Comparison of ENCODE assay signal across 29 cellular contexts in genomic region chr7:100441641-100442535, GRCh38. TPM values are rescaled to one million over a fixed set of nuclear protein-coding genes. Genes with fewer than 3 reads are reported as not detected.
DNase-seq lines count a peak whose midpoint lies in the region; ATAC-seq, FAIRE-seq and TF ChIP-seq lines count a peak whose summit lies in the region.
"Had no signal": no experiment of that assay in that cellular context is flagged by ENCODE, and none has a peak within 500 bp of the region (broad histone marks: within the 10 kb centered on the region; RNA-seq: fewer than 3 reads in every experiment).

No MANE protein-coding gene starts in this region.

- H3K27ac Mint-ChIP-seq in nephron progenitor cell (peak overlapping the region; percentile 36), type B pancreatic cell (peak overlapping the region; percentile 39)

- TF ChIP-seq EP300 in K562 (IDR thresholded peaks at IDR 0.05; ENCODE audit: low read length): no peak

- H3K9ac ChIP-seq in K562 (ENCODE audit: insufficient read depth in 1 of 2, low read depth in 2 of 2, low read length in 2 of 2): peak overlapping the region in 1 of 2 experiments; percentile 49; a peak in 1 of 4 replicates
- H3K9ac ChIP-seq: SK-N-SH had no signal

- FAIRE-seq in K562 (lab: Jason Lieb, UNC): no peak
- FAIRE-seq: GM18507, pancreas, urothelium cell line had no signal

- intact Hi-C loops in Right ventricle myocardium superior (cut with DNase I): no loop called here
- intact Hi-C loops in Right ventricle myocardium inferior (cut with DNase I): no loop called here
- intact Hi-C loops in K562 (cut with micrococcal nuclease): no loop called here

- TF ChIP-seq RAD21 in K562 (CRISPR knock-in tag; conservative IDR thresholded peaks at IDR 0.05 in 1 of 2, IDR thresholded peaks at IDR 0.05 in 1 of 2): no peak

- H3K4me1 Mint-ChIP-seq in nephron progenitor cell (peaks cover 29% of the 10 kb centered on the region), type B pancreatic cell (ENCODE audit: unreplicated experiment) (peaks cover 9% of the 10 kb centered on the region)

- H3K27me3 ChIP-seq in K562 (ENCODE audit: control insufficient read depth in 2 of 2, insufficient read depth in 2 of 2, low read length in 2 of 2): no peaks in the 10 kb centered on the region
- H3K27me3 ChIP-seq: dorsolateral prefrontal cortex, pancreas, suprapubic skin had no signal

- H3K36me3 Mint-ChIP-seq in nephron progenitor cell (ENCODE audit: low read depth) (no peaks in the 10 kb centered on the region), type B pancreatic cell (no peaks in the 10 kb centered on the region)
- H3K36me3 Mint-ChIP-seq: naive thymus-derived CD8-positive, alpha-beta T cell had no signal

- H4K20me1 ChIP-seq in K562 (replicated peaks; ENCODE audit: control insufficient read depth, insufficient read depth, low read length): no peaks in the 10 kb centered on the region

- no peaks in the 10 kb centered on the region for H3K9me1 ChIP-seq in K562 (ENCODE audit: control insufficient read depth, insufficient read depth, low read length)

- H3K4me1 ChIP-seq in K562 (replicated peaks in 1 of 2; ENCODE audit: control insufficient read depth in 2 of 2, insufficient read depth in 2 of 2, low read length in 2 of 2): peaks cover 48 to 68% of the 10 kb centered on the region in 2 experiments
- H3K4me1 ChIP-seq: HAP-1, pancreas had no signal

- H3K27ac ChIP-seq in K562 (ENCODE audit: extremely low read depth, low read depth, low read length): peak overlapping the region; percentile 27; the same call in 1 of the 3 replicates
- H3K27ac ChIP-seq: left ventricle myocardium inferior, pancreas, suprapubic skin had no signal

- no peak overlapping the region for H3K4me3 ChIP-seq in K562
- H3K4me3 ChIP-seq: dorsolateral prefrontal cortex, HAP-1, left ventricle myocardium inferior, pancreas, suprapubic skin had no signal

- peaks cover 3% of the 10 kb centered on the region for H3K27me3 Mint-ChIP-seq in nephron progenitor cell (ENCODE audit: low read depth, poor library complexity)
- H3K27me3 Mint-ChIP-seq in type B pancreatic cell: no peaks in the 10 kb centered on the region
- H3K27me3 Mint-ChIP-seq: central memory CD8-positive, alpha-beta T cell; naive thymus-derived CD8-positive, alpha-beta T cell had no signal

- H3K9me3 Mint-ChIP-seq in nephron progenitor cell: no peaks in the 10 kb centered on the region
- no peaks in the 10 kb centered on the region for H3K9me3 Mint-ChIP-seq in type B pancreatic cell
- H3K9me3 Mint-ChIP-seq: central memory CD8-positive, alpha-beta T cell; naive thymus-derived CD8-positive, alpha-beta T cell; T-helper 1 cell treated with Interleukin-12 subunit alpha and Interleukin-12 subunit beta and Interleukin-4 antibody, amounts not matched to agents 30 μg/mL and 1 μg/mL, for 36 hours had no signal

- no peaks in the 10 kb centered on the region for H3K9me3 ChIP-seq in K562 (replicated peaks; ENCODE audit: control insufficient read depth, insufficient read depth, low read depth, low read length)
- H3K9me3 ChIP-seq: HAP-1, left ventricle myocardium inferior, pancreas, SK-N-SH, suprapubic skin had no signal

- DNase-seq in Right ventricle myocardium superior (peak; percentile 17), Right ventricle myocardium inferior (ENCODE audit: missing footprints) (no peak), K562 (ENCODE audit: extremely low read depth in 1 of 4, low spot score in 3 of 4) (no peak), nephron progenitor cell (no peak), type B pancreatic cell (ENCODE audit: extremely low spot score, unreplicated experiment) (no peak), NCI-H146 treated with DMSO at 0.1 percent for 48 hours (lab: John Stamatoyannopoulos, UW; ENCODE audit: unreplicated experiment) (no peak)
- no peak for DNase-seq in effector CD4-positive, alpha-beta T cell
- DNase-seq: activated CD4-positive, alpha-beta T cell treated with anti-CD3 and anti-CD28 coated beads for 48 hours; C1 segment of cervical spinal cord; Calu3; left ventricle myocardium inferior; midbrain; naive thymus-derived CD8-positive, alpha-beta T cell; NCI-H1105; NCI-H1930; NCI-H2227 treated with DMSO at 0.1 percent for 48 hours; NCI-H774; right cardiac atrium; SK-N-SH; stimulated activated naive CD4-positive, alpha-beta T cell had no signal

- 78% methylated on average over 11 of the region's 11 CpGs for WGBS in K562 (ENCODE audit: insufficient coverage, low coverage, missing lambda C conversion rate)

- CTCF ChIA-PET in K562 (lab: Yijun Ruan, JAX; ENCODE audit: low intra/inter-chr PET ratio): no interaction called here

- in situ Hi-C loops in K562 (cut with MboI): no loop called here

- POLR2A ChIA-PET in K562 (lab: Yijun Ruan, JAX): interaction anchor here (0.6 to 1.3 kb wide), 4 partner anchors 11 to 44 kb away, joined by 3 read pairs; partner anchors contain the start of gene MEPCE

- ATAC-seq in Right ventricle myocardium superior (ENCODE audit: poor library complexity) (no peak), Right ventricle myocardium inferior (no peak), K562 (no peak), GM19324 (IDR thresholded peaks at IDR 0.05; ENCODE audit: low FRiP score, unreplicated experiment) (no peak)
- ATAC-seq: naive thymus-derived CD8-positive, alpha-beta T cell; pancreas; right cardiac atrium had no signal

- peaks cover 2% of the 10 kb centered on the region; the same call in 1 of the 3 replicates for H3K79me2 ChIP-seq in K562 (ENCODE audit: control insufficient read depth, insufficient read depth, low read length)

- TF ChIP-seq CTCF in K562 (IDR thresholded peaks at IDR 0.05 in 2 of 3, conservative IDR thresholded peaks at IDR 0.05 in 1 of 3; ENCODE audit: insufficient read depth in 2 of 3, low read depth in 1 of 3, low read length in 3 of 3) (no peak), nephron progenitor cell (IDR thresholded peaks at IDR 0.05) (no peak), type B pancreatic cell (conservative IDR thresholded peaks at IDR 0.05) (no peak)

- H3K36me3 ChIP-seq in K562 (ENCODE audit: control insufficient read depth, insufficient read depth, low read length): no peaks in the 10 kb centered on the region
- H3K36me3 ChIP-seq: HAP-1, left ventricle myocardium inferior, pancreas, suprapubic skin had no signal

- no peak overlapping the region for H2AFZ ChIP-seq in K562 (ENCODE audit: low read depth, low read length)

- no TSS peak for BruUV-seq in K562 (replicated peaks; lab: Mats Ljungman, UMichigan)

- TF ChIP-seq POLR2A in K562 (conservative IDR thresholded peaks at IDR 0.05): no peak

- H3K4me3 Mint-ChIP-seq in nephron progenitor cell: no peak overlapping the region
- no peak overlapping the region for H3K4me3 Mint-ChIP-seq in type B pancreatic cell
- H3K4me3 Mint-ChIP-seq: central memory CD8-positive, alpha-beta T cell; naive thymus-derived CD8-positive, alpha-beta T cell; T-helper 1 cell treated with Interleukin-12 subunit alpha and Interleukin-12 subunit beta and Interleukin-4 antibody, amounts not matched to agents 30 μg/mL and 1 μg/mL, for 36 hours had no signal

- H3K4me2 ChIP-seq in K562 (ENCODE audit: insufficient read depth, low read length): no peak overlapping the region
- H3K4me2 ChIP-seq: SK-N-SH had no signal

RNA-seq across cellular contexts. Expression of gene PPP1R35, which starts 5.6 kb away (rescaled TPM):
- total RNA-seq in Right ventricle myocardium superior (10.9 TPM), Right ventricle myocardium inferior (12.4 TPM), K562 (2014; rRNA removed) (127 and 152 TPM in 2 replicates), K562 (2014; rRNA removed; fragmentation: Illumina TruSeq; extraction: Trizol) (18.9 and 25.9 TPM in 2 replicates), K562 (2015; rRNA removed; fragmentation: Illumina TruSeq; extraction: Trizol) (44.9 and 47.9 TPM in 2 replicates), K562 (2021) (124 and 135 TPM in 2 replicates), type B pancreatic cell (ENCODE audit: low replicate concordance) (31.4 and 33.8 TPM in 2 replicates)
- total RNA-seq in K562 (2011; cell fraction: chromatin; rRNA removed; ENCODE audit: low replicate concordance): 18.9 and 64.5 TPM in 2 replicates
- total RNA-seq in K562 (2011; cell fraction: nucleolus; rRNA removed): 109 and 128 TPM in 2 replicates
- 45.6 and 53.0 TPM in 2 replicates for total RNA-seq in K562 (2011; cell fraction: nucleoplasm; rRNA removed)
- polyA plus RNA-seq in K562 (2011; rRNA removed) (28.2 and 31.7 TPM in 2 replicates), K562 (2014; fragmentation: Illumina TruSeq; extraction: Trizol) (19.4 and 33.7 TPM in 2 replicates), K562 (2014; fragmentation: Nextera tagmentation; extraction: Ambion mirVana) (1 to 10 TPM; 2.9 to 5.9 TPM), K562 (2014; rRNA removed) (153 and 185 TPM in 2 replicates)
- 38.6 and 141 TPM in 2 replicates for polyA plus RNA-seq in K562 (2011; cell fraction: cytosol; rRNA removed)
- 136 and 297 TPM in 2 replicates for polyA plus RNA-seq in K562 (2011; cell fraction: nucleus; rRNA removed)
- 70.7 and 78.6 TPM in 2 replicates for polyA plus RNA-seq in K562 (2012)
- polyA minus RNA-seq in K562 (2011; rRNA and poly(A)+ RNA removed): 2.2 and 5.8 TPM in 2 replicates
- 13.8 and 18.6 TPM in 2 replicates for polyA minus RNA-seq in K562 (2011; cell fraction: cytosol; rRNA and poly(A)+ RNA removed)
- polyA minus RNA-seq in K562 (2011; cell fraction: nucleus; rRNA and poly(A)+ RNA removed): 16.7 and 26.0 TPM in 2 replicates

RNA-seq across cellular contexts. Expression of gene MEPCE, which starts 12.3 kb away (rescaled TPM):
- 22.2 TPM for total RNA-seq in Right ventricle myocardium superior
- total RNA-seq in Right ventricle myocardium inferior: 24.9 TPM
- 33.3 and 101 TPM in 2 replicates for total RNA-seq in K562 (2011; cell fraction: chromatin; rRNA removed; ENCODE audit: low replicate concordance)
- 57.9 and 76.5 TPM in 2 replicates for total RNA-seq in K562 (2011; cell fraction: nucleolus; rRNA removed)
- 40.2 and 43.9 TPM in 2 replicates for total RNA-seq in K562 (2011; cell fraction: nucleoplasm; rRNA removed)
- total RNA-seq in K562 (2014; rRNA removed): 50.6 and 65.4 TPM in 2 replicates
- 24.9 and 29.5 TPM in 2 replicates for total RNA-seq in K562 (2014; rRNA removed; fragmentation: Illumina TruSeq; extraction: Trizol)
- total RNA-seq in K562 (2015; rRNA removed; fragmentation: Illumina TruSeq; extraction: Trizol): 60.3 and 60.4 TPM in 2 replicates
- total RNA-seq in K562 (2021): 72.8 and 76.3 TPM in 2 replicates
- polyA plus RNA-seq in K562 (2011; rRNA removed): 16.1 and 16.7 TPM in 2 replicates
- 13.0 and 28.0 TPM in 2 replicates for polyA plus RNA-seq in K562 (2011; cell fraction: cytosol; rRNA removed)
- 23.6 and 47.0 TPM in 2 replicates for polyA plus RNA-seq in K562 (2011; cell fraction: nucleus; rRNA removed)
- polyA plus RNA-seq in K562 (2012): 54.7 and 58.7 TPM in 2 replicates
- polyA plus RNA-seq in K562 (2014; fragmentation: Illumina TruSeq; extraction: Trizol): 66.5 and 77.3 TPM in 2 replicates
- 10 to 100 TPM; 10.9 to 13.7 TPM for polyA plus RNA-seq in K562 (2014; fragmentation: Nextera tagmentation; extraction: Ambion mirVana)
- polyA plus RNA-seq in K562 (2014; rRNA removed): 42.7 and 44.1 TPM in 2 replicates
- 20.0 and 29.4 TPM in 2 replicates for polyA minus RNA-seq in K562 (2011; rRNA and poly(A)+ RNA removed)
- polyA minus RNA-seq in K562 (2011; cell fraction: cytosol; rRNA and poly(A)+ RNA removed): 18.7 and 24.0 TPM in 2 replicates
- polyA minus RNA-seq in K562 (2011; cell fraction: nucleus; rRNA and poly(A)+ RNA removed): 27.9 and 29.5 TPM in 2 replicates
- total RNA-seq in type B pancreatic cell (ENCODE audit: low replicate concordance): 27.5 and 36.6 TPM in 2 replicates

RNA-seq across cellular contexts. Expression of gene ZCWPW1, which starts 13.4 kb away (rescaled TPM):
- total RNA-seq in Right ventricle myocardium superior (5.4 TPM), Right ventricle myocardium inferior (4.4 TPM), K562 (2014; rRNA removed) (1.3 and 1.7 TPM in 2 replicates), K562 (2014; rRNA removed; fragmentation: Illumina TruSeq; extraction: Trizol) (0.84 and 1.8 TPM in 2 replicates), K562 (2015; rRNA removed; fragmentation: Illumina TruSeq; extraction: Trizol) (1.2 and 1.7 TPM in 2 replicates), K562 (2021) (0.86 and 0.94 TPM in 2 replicates), type B pancreatic cell (ENCODE audit: low replicate concordance) (2.2 and 2.7 TPM in 2 replicates)
- 2.4 and 3.7 TPM in 2 replicates for total RNA-seq in K562 (2011; cell fraction: chromatin; rRNA removed; ENCODE audit: low replicate concordance)
- total RNA-seq in K562 (2011; cell fraction: nucleolus; rRNA removed): 2.0 and 2.6 TPM in 2 replicates
- 1.8 and 3.5 TPM in 2 replicates for total RNA-seq in K562 (2011; cell fraction: nucleoplasm; rRNA removed)
- polyA plus RNA-seq in K562 (2011; rRNA removed) (1.5 and 1.7 TPM in 2 replicates), K562 (2014; fragmentation: Illumina TruSeq; extraction: Trizol) (0.79 and 1.4 TPM in 2 replicates), K562 (2014; fragmentation: Nextera tagmentation; extraction: Ambion mirVana) (under 1 TPM; 0.18 to 0.41 TPM), K562 (2014; rRNA removed) (0.61 and 1.6 TPM in 2 replicates)
- 0.67 and 0.81 TPM in 2 replicates for polyA plus RNA-seq in K562 (2011; cell fraction: cytosol; rRNA removed)
- 3.7 and 4.2 TPM in 2 replicates for polyA plus RNA-seq in K562 (2011; cell fraction: nucleus; rRNA removed)
- polyA plus RNA-seq in K562 (2012): 2.2 and 3.0 TPM in 2 replicates
- polyA minus RNA-seq in K562 (2011; rRNA and poly(A)+ RNA removed): 0.84 and 0.91 TPM in 2 replicates
- polyA minus RNA-seq in K562 (2011; cell fraction: cytosol; rRNA and poly(A)+ RNA removed): 0.86 and 1.5 TPM in 2 replicates
- polyA minus RNA-seq in K562 (2011; cell fraction: nucleus; rRNA and poly(A)+ RNA removed): 1.2 and 1.6 TPM in 2 replicates

RNA-seq across cellular contexts. Expression of gene SPACDR, which starts 22.2 kb away (rescaled TPM):
- total RNA-seq in Right ventricle myocardium superior (0.81 TPM), Right ventricle myocardium inferior (0.35 TPM), K562 (2014; rRNA removed) (0.14 and 0.29 TPM in 2 replicates), K562 (2014; rRNA removed; fragmentation: Illumina TruSeq; extraction: Trizol) (not detected in 2 replicates), K562 (2015; rRNA removed; fragmentation: Illumina TruSeq; extraction: Trizol) (0.29 and 0.41 TPM in 2 replicates), K562 (2021) (0.55 and 1.2 TPM in 2 replicates), type B pancreatic cell (ENCODE audit: low replicate concordance) (1.4 and 2.8 TPM in 2 replicates)
- total RNA-seq in K562 (2011; cell fraction: chromatin; rRNA removed; ENCODE audit: low replicate concordance): 3.4 and 9.9 TPM in 2 replicates
- 1.8 and 4.7 TPM in 2 replicates for total RNA-seq in K562 (2011; cell fraction: nucleolus; rRNA removed)
- 2.4 and 3.8 TPM in 2 replicates for total RNA-seq in K562 (2011; cell fraction: nucleoplasm; rRNA removed)
- polyA plus RNA-seq in K562 (2011; rRNA removed) (0.18 and 0.20 TPM in 2 replicates), K562 (2014; fragmentation: Illumina TruSeq; extraction: Trizol) (0.13 and 0.24 TPM in 2 replicates), K562 (2014; fragmentation: Nextera tagmentation; extraction: Ambion mirVana) (under 1 TPM; 0.07 to 0.11 TPM), K562 (2014; rRNA removed) (0.12 and 0.15 TPM in 2 replicates)
- polyA plus RNA-seq in K562 (2011; cell fraction: cytosol; rRNA removed): 0.40 and 0.56 TPM in 2 replicates
- polyA plus RNA-seq in K562 (2011; cell fraction: nucleus; rRNA removed): 1.0 and 2.9 TPM in 2 replicates
- polyA plus RNA-seq in K562 (2012): 0.47 and 2.1 TPM in 2 replicates
- not detected in 2 replicates for polyA minus RNA-seq in K562 (2011; rRNA and poly(A)+ RNA removed)
- polyA minus RNA-seq in K562 (2011; cell fraction: cytosol; rRNA and poly(A)+ RNA removed): not detected in 2 replicates
- polyA minus RNA-seq in K562 (2011; cell fraction: nucleus; rRNA and poly(A)+ RNA removed): not detected in 2 replicates

RNA-seq across cellular contexts. Expression of gene TSC22D4, which starts 37.1 kb away (rescaled TPM):
- total RNA-seq in Right ventricle myocardium superior: 47.4 TPM
- 50.3 TPM for total RNA-seq in Right ventricle myocardium inferior
- total RNA-seq in K562 (2011; cell fraction: chromatin; rRNA removed; ENCODE audit: low replicate concordance): 30.5 and 88.7 TPM in 2 replicates
- 56.8 and 60.5 TPM in 2 replicates for total RNA-seq in K562 (2011; cell fraction: nucleolus; rRNA removed)
- 38.6 and 57.1 TPM in 2 replicates for total RNA-seq in K562 (2011; cell fraction: nucleoplasm; rRNA removed)
- total RNA-seq in K562 (2014; rRNA removed): 77.6 and 102 TPM in 2 replicates
- total RNA-seq in K562 (2014; rRNA removed; fragmentation: Illumina TruSeq; extraction: Trizol): 10.1 and 13.1 TPM in 2 replicates
- total RNA-seq in K562 (2015; rRNA removed; fragmentation: Illumina TruSeq; extraction: Trizol): 31.3 and 33.9 TPM in 2 replicates
- total RNA-seq in K562 (2021): 102 and 107 TPM in 2 replicates
- 14.2 and 18.8 TPM in 2 replicates for polyA plus RNA-seq in K562 (2011; rRNA removed)
- 13.0 and 47.0 TPM in 2 replicates for polyA plus RNA-seq in K562 (2011; cell fraction: cytosol; rRNA removed)
- 22.1 and 53.6 TPM in 2 replicates for polyA plus RNA-seq in K562 (2011; cell fraction: nucleus; rRNA removed)
- polyA plus RNA-seq in K562 (2012): 64.9 and 107 TPM in 2 replicates
- polyA plus RNA-seq in K562 (2014; fragmentation: Illumina TruSeq; extraction: Trizol): 28.7 and 51.7 TPM in 2 replicates
- polyA plus RNA-seq in K562 (2014; fragmentation: Nextera tagmentation; extraction: Ambion mirVana): under 1 TPM; 0.37 to 0.92 TPM
- 57.9 and 61.0 TPM in 2 replicates for polyA plus RNA-seq in K562 (2014; rRNA removed)
- polyA minus RNA-seq in K562 (2011; rRNA and poly(A)+ RNA removed): 5.5 and 9.6 TPM in 2 replicates
- 24.5 and 26.5 TPM in 2 replicates for polyA minus RNA-seq in K562 (2011; cell fraction: cytosol; rRNA and poly(A)+ RNA removed)
- polyA minus RNA-seq in K562 (2011; cell fraction: nucleus; rRNA and poly(A)+ RNA removed): 10.0 and 13.5 TPM in 2 replicates
- 45.3 and 57.6 TPM in 2 replicates for total RNA-seq in type B pancreatic cell (ENCODE audit: low replicate concordance)
